ENCODE assay signal across 1 cellular context in the genomic region with DNA sequence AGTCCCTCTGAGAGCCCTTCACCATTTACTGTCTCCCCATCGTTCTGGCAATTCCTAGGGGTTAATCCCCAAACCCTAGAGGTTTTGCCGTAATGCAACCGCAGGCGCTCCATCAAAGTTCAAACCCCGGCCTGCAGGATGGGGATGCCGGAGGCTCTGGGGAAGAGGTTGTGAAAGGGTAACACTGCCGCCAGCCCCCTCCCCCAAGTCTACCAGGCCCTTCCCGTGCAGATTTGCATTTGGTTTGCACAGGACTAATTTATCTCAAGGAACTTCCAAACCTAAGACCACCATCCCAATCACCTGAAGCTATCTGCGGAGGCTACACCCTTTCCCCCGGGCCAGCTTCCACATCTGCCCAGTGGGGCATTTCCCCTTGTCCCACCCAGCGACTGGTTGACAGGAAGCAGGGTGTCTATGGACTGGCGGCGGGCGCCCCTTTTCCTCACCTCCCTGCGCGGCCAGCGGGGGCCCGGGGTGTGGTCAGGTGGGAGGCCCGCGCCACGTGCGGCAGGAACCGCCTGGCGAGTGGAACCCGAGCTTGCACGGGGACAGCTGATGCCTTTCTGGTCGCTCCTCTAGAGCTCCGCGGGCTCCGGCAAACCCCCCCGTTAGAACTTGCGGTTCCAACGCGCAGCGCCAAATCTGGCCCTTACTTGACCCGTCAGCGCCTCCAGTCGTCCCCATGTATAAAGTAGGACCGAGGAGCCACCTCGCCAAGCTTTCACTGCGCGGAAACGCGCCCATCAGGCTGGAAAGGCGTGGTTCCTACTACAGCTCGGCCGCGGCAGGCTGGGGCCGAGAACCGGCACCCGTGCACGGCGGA.
TF ChIP-seq lines count a peak whose summit lies in the region.

No MANE protein-coding gene starts in this region.

TF ChIP-seq in WTC11, 78 proteins besides CTCF, POLR2A, EP300 and RAD21 (continued from another document):
- TF ChIP-seq, protein P1, sequence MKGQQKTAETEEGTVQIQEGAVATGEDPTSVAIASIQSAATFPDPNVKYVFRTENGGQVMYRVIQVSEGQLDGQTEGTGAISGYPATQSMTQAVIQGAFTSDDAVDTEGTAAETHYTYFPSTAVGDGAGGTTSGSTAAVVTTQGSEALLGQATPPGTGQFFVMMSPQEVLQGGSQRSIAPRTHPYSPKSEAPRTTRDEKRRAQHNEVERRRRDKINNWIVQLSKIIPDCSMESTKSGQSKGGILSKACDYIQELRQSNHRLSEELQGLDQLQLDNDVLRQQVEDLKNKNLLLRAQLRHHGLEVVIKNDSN (CRISPR knock-in tag; IDR thresholded peaks at IDR 0.05), result no peak
- TF ChIP-seq USF2 (CRISPR knock-in tag; IDR thresholded peaks at IDR 0.05) (no peak), SP1 (CRISPR knock-in tag; conservative IDR thresholded peaks at IDR 0.05) (0 out of 2 replicates have a peak, but pooled peaks have one; percentile 29), RELA (CRISPR knock-in tag; IDR thresholded peaks at IDR 0.05; ENCODE audit: borderline replicate concordance) (0 out of 2 replicates have a peak, but pooled peaks have one; percentile 20), FOXK1 (CRISPR knock-in tag; IDR thresholded peaks at IDR 0.05) (no peak), NFE2L1 (CRISPR knock-in tag; IDR thresholded peaks at IDR 0.05) (no peak), ZNF416 (CRISPR knock-in tag; IDR thresholded peaks at IDR 0.05) (no peak)
- TF ChIP-seq, protein P2, sequence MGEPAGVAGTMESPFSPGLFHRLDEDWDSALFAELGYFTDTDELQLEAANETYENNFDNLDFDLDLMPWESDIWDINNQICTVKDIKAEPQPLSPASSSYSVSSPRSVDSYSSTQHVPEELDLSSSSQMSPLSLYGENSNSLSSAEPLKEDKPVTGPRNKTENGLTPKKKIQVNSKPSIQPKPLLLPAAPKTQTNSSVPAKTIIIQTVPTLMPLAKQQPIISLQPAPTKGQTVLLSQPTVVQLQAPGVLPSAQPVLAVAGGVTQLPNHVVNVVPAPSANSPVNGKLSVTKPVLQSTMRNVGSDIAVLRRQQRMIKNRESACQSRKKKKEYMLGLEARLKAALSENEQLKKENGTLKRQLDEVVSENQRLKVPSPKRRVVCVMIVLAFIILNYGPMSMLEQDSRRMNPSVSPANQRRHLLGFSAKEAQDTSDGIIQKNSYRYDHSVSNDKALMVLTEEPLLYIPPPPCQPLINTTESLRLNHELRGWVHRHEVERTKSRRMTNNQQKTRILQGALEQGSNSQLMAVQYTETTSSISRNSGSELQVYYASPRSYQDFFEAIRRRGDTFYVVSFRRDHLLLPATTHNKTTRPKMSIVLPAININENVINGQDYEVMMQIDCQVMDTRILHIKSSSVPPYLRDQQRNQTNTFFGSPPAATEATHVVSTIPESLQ (CRISPR knock-in tag; IDR thresholded peaks at IDR 0.05), result no peak
- TF ChIP-seq, protein P3, sequence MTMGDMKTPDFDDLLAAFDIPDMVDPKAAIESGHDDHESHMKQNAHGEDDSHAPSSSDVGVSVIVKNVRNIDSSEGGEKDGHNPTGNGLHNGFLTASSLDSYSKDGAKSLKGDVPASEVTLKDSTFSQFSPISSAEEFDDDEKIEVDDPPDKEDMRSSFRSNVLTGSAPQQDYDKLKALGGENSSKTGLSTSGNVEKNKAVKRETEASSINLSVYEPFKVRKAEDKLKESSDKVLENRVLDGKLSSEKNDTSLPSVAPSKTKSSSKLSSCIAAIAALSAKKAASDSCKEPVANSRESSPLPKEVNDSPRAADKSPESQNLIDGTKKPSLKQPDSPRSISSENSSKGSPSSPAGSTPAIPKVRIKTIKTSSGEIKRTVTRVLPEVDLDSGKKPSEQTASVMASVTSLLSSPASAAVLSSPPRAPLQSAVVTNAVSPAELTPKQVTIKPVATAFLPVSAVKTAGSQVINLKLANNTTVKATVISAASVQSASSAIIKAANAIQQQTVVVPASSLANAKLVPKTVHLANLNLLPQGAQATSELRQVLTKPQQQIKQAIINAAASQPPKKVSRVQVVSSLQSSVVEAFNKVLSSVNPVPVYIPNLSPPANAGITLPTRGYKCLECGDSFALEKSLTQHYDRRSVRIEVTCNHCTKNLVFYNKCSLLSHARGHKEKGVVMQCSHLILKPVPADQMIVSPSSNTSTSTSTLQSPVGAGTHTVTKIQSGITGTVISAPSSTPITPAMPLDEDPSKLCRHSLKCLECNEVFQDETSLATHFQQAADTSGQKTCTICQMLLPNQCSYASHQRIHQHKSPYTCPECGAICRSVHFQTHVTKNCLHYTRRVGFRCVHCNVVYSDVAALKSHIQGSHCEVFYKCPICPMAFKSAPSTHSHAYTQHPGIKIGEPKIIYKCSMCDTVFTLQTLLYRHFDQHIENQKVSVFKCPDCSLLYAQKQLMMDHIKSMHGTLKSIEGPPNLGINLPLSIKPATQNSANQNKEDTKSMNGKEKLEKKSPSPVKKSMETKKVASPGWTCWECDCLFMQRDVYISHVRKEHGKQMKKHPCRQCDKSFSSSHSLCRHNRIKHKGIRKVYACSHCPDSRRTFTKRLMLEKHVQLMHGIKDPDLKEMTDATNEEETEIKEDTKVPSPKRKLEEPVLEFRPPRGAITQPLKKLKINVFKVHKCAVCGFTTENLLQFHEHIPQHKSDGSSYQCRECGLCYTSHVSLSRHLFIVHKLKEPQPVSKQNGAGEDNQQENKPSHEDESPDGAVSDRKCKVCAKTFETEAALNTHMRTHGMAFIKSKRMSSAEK (CRISPR knock-in tag; IDR thresholded peaks at IDR 0.05; ENCODE audit: borderline replicate concordance), result no peak
